ENCODE assay signal across 1 cellular context in the genomic region with DNA sequence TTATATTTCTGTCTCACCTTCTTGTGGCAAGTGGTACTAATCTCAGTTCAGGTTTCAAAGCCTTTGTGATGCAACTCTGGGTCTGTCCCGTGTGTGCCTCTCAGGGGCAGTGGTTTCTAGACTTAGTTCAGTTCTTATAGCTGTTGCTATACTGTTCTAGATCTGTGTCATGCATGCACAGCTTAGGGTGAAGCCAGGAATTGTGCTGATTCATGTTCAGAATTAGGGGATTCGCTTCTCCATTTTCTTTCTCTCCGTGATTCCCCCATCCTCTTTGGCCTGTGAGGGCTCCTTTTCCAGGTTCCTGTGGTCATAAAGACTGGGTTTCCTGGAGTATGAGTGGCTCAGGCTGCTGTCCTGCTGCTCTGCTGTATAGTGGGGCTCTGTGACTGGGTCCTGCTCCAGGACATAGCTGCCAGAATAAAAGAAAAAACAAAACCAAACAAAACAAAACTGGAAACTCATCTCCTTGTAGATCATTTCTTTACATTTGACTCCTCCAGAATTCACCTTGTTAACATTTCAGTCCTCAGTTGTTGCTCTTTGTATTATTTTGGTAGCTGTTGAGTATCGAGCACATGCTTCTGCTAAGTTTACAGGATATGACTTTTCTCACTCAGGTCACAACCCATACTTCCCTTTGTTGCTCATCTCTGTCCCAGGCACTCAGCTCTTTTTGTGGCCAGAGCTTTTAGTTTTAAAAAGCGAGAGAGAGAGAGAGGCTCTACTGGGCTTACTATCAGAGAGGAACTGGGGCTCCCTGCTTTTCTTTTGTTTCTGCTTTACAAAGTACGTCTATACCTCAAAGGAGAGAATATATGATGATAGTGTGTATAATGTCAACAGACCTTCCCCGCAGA.
TF ChIP-seq lines count a peak whose summit lies in the region.

No MANE protein-coding gene starts in this region.

TF ChIP-seq in K562, 482 proteins besides CTCF, POLR2A, EP300 and RAD21 (continued from another document and continues in another):
- TF ChIP-seq MBD1 (CRISPR knock-in tag; IDR thresholded peaks at IDR 0.05) (no peak), ZNF398 (CRISPR knock-in tag; IDR thresholded peaks at IDR 0.05) (no peak), KAT7 (CRISPR knock-in tag; IDR thresholded peaks at IDR 0.05; ENCODE audit: borderline replicate concordance) (peak; percentile 25; the same call in 1 of the 2 replicates), ADNP (tag; IDR thresholded peaks at IDR 0.05) (no peak), ID3 (CRISPR knock-in tag; IDR thresholded peaks at IDR 0.05) (no peak), ID3 (tag; IDR thresholded peaks at IDR 0.05) (no peak), ZNF23 (CRISPR knock-in tag; IDR thresholded peaks at IDR 0.05) (no peak), NFE2L1 (tag; IDR thresholded peaks at IDR 0.05; ENCODE audit: borderline replicate concordance, low read depth) (peak; percentile 76; the same call in 1 of the 2 replicates), CHD1 (IDR thresholded peaks at IDR 0.05; ENCODE audit: low read length) (no peak), ZNF830 (CRISPR knock-in tag; IDR thresholded peaks at IDR 0.05) (no peak), POLR2AphosphoS5 (IDR thresholded peaks at IDR 0.05; ENCODE audit: control insufficient read depth, insufficient read depth, low read depth, low read length) (no peak), ZNF407 (IDR thresholded peaks at IDR 0.05; ENCODE audit: low read depth) (no peak), CHD7 (IDR thresholded peaks at IDR 0.05; ENCODE audit: low read depth, low read length) (no peak), THAP7 (CRISPR knock-in tag; IDR thresholded peaks at IDR 0.05) (no peak), ZNF444 (CRISPR knock-in tag; IDR thresholded peaks at IDR 0.05) (no peak)
- TF ChIP-seq, protein P1, sequence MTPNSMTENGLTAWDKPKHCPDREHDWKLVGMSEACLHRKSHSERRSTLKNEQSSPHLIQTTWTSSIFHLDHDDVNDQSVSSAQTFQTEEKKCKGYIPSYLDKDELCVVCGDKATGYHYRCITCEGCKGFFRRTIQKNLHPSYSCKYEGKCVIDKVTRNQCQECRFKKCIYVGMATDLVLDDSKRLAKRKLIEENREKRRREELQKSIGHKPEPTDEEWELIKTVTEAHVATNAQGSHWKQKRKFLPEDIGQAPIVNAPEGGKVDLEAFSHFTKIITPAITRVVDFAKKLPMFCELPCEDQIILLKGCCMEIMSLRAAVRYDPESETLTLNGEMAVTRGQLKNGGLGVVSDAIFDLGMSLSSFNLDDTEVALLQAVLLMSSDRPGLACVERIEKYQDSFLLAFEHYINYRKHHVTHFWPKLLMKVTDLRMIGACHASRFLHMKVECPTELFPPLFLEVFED (CRISPR knock-in tag; conservative IDR thresholded peaks at IDR 0.05), result 0 out of 2 replicates have a peak, but pooled peaks have one; percentile 30
- TF ChIP-seq, protein P2, sequence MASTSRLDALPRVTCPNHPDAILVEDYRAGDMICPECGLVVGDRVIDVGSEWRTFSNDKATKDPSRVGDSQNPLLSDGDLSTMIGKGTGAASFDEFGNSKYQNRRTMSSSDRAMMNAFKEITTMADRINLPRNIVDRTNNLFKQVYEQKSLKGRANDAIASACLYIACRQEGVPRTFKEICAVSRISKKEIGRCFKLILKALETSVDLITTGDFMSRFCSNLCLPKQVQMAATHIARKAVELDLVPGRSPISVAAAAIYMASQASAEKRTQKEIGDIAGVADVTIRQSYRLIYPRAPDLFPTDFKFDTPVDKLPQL (IDR thresholded peaks at IDR 0.05; ENCODE audit: extremely low read depth, insufficient read length), result no peak
